Comparison of ENCODE assay signal across 17 cellular contexts in genomic region chr20:57866250-57867106, GRCh38.
DNase-seq lines count a peak whose midpoint lies in the region; ATAC-seq and TF ChIP-seq lines count a peak whose summit lies in the region.
"Had no signal": no experiment of that assay in that cellular context is flagged by ENCODE, and none has a peak within 500 bp of the region (broad histone marks: within the 10 kb centered on the region; RNA-seq: fewer than 3 reads in every experiment).

No MANE protein-coding gene starts in this region.

- no peak for ATAC-seq in GM18909 (IDR thresholded peaks at IDR 0.05; ENCODE audit: poor library complexity, unreplicated experiment)

- H3K4me1 ChIP-seq in mesendoderm (ENCODE audit: control insufficient read depth, low read depth, low read length) = no peaks in the 10 kb centered on the region

- H2AK5ac ChIP-seq in mesendoderm (ENCODE audit: low read length) = no peak overlapping the region

- no peak overlapping the region for H3K9ac ChIP-seq in mesendoderm (ENCODE audit: low read length)

- H3K4me3 Mint-ChIP-seq in type B pancreatic cell = no peak overlapping the region
- H3K4me3 Mint-ChIP-seq: B cell, GM23338 had no signal

- H2BK120ac ChIP-seq in mesendoderm (ENCODE audit: low read depth, low read length) = no peak overlapping the region

- H3K79me1 ChIP-seq in mesendoderm (ENCODE audit: low read length) = no peaks in the 10 kb centered on the region

- H3K36me3 ChIP-seq in mesendoderm (ENCODE audit: control insufficient read depth, insufficient read depth, low read length) = no peaks in the 10 kb centered on the region

- H3K23ac ChIP-seq in mesendoderm (ENCODE audit: low read length) = no peak overlapping the region

- no peak overlapping the region for H4K5ac ChIP-seq in mesendoderm (ENCODE audit: low read length)

- no peaks in the 10 kb centered on the region for H3K36me3 Mint-ChIP-seq in type B pancreatic cell
- H3K36me3 Mint-ChIP-seq: CD4-positive, alpha-beta memory T cell had no signal

- H3K27ac ChIP-seq in mesendoderm (ENCODE audit: low read depth, low read length) = no peak overlapping the region

- H2BK15ac ChIP-seq in mesendoderm (replicated peaks; ENCODE audit: low read depth) = no peak overlapping the region

- no peak overlapping the region for H3K4ac ChIP-seq in mesendoderm (ENCODE audit: low read depth, low read length)

- H2BK5ac ChIP-seq in mesendoderm (ENCODE audit: low read length) = no peak overlapping the region

- H4K8ac ChIP-seq in mesendoderm (ENCODE audit: low read depth, low read length) = no peak overlapping the region

- peaks cover 9% of the 10 kb centered on the region for H3K4me1 Mint-ChIP-seq in type B pancreatic cell (ENCODE audit: unreplicated experiment)
- H3K4me1 Mint-ChIP-seq: B cell had no signal

- H3K27me3 Mint-ChIP-seq in type B pancreatic cell = peaks cover 22% of the 10 kb centered on the region

- 100% methylated on average over 2 of the region's 6 CpGs for WGBS in mesendoderm (ENCODE audit: extremely low coverage, insufficient coverage, low lambda C conversion rate)

- H3K79me2 ChIP-seq in mesendoderm (ENCODE audit: control insufficient read depth, insufficient read depth, low read length) = no peaks in the 10 kb centered on the region

- no peak overlapping the region for H3K4me3 ChIP-seq in epithelial cell of esophagus (ENCODE audit: low read length)
- no peak overlapping the region for H3K4me3 ChIP-seq in mesendoderm (ENCODE audit: low read length)
- H3K4me3 ChIP-seq: GM23338 had no signal

- H3K18ac ChIP-seq in mesendoderm (ENCODE audit: low read length) = no peak overlapping the region

- H3K4me2 ChIP-seq in mesendoderm (ENCODE audit: low read length) = no peak overlapping the region
- H3K4me2 ChIP-seq: GM23338 had no signal

- TF ChIP-seq CTCF in epithelial cell of esophagus (IDR thresholded peaks at IDR 0.05; ENCODE audit: insufficient read depth, low read depth, low read length, missing control alignments) (no peak), type B pancreatic cell (conservative IDR thresholded peaks at IDR 0.05) (no peak)

- DNase-seq in Daoy (ENCODE audit: low read depth) (peak; percentile 42), NCI-H69 (lab: John Stamatoyannopoulos, UW) (peak; percentile 54), epithelial cell of esophagus (ENCODE audit: low read depth) (peak; percentile 11), mesendoderm (peak; percentile 36), type B pancreatic cell (ENCODE audit: extremely low spot score, unreplicated experiment) (no peak), NCI-H1092 (lab: John Stamatoyannopoulos, UW) (no peak), HK-2 (ENCODE audit: unreplicated experiment) (no peak)
- DNase-seq: CD4-positive, alpha-beta memory T cell; MM.1S; NCI-H1417 treated with DMSO at 0.1 percent for 48 hours; NCI-H2081; NCI-H524; OCI-M1; SHP77 treated with DMSO at 0.1 percent for 48 hours had no signal

- H3K27ac Mint-ChIP-seq in type B pancreatic cell = no peak overlapping the region
- H3K27ac Mint-ChIP-seq: B cell, GM23338 had no signal

- H3K27me3 ChIP-seq in mesendoderm (ENCODE audit: insufficient read depth, low read length, poor library complexity) = no peaks in the 10 kb centered on the region

- H3K9me3 Mint-ChIP-seq in type B pancreatic cell = no peaks in the 10 kb centered on the region

- H3K56ac ChIP-seq in mesendoderm (ENCODE audit: low read length) = no peak overlapping the region

Comparison
In these comparisons a context has a peak if more than half of its experiments do, and no peak if none do; other contexts are left out.
1. DNase-seq: peak in Daoy (single experiment), NCI-H69 (single experiment), epithelial cell of esophagus (single experiment) and mesendoderm (single experiment); none in type B pancreatic cell (single experiment), NCI-H1092 (single experiment) and HK-2 (single experiment).